In genomic region chr10:30447125-30447799, GRCh38 we compare ENCODE assay signal across 15 cellular contexts. TPM values are rescaled to one million over a fixed set of nuclear protein-coding genes. Genes with fewer than 3 reads are reported as not detected.
DNase-seq lines count a peak whose midpoint lies in the region; ATAC-seq, FAIRE-seq and TF ChIP-seq lines count a peak whose summit lies in the region.
"Had no signal": no experiment of that assay in that cellular context is flagged by ENCODE, and none has a peak within 500 bp of the region (broad histone marks: within the 10 kb centered on the region; RNA-seq: fewer than 3 reads in every experiment).

No MANE protein-coding gene starts in this region.

- peak; percentile 55 for ATAC-seq in memory B cell (ENCODE audit: low read depth)
- ATAC-seq in GM21717 (IDR thresholded peaks at IDR 0.05; ENCODE audit: unreplicated experiment) = no peak

- peaks cover 0 to 49% of the 10 kb centered on the region in 2 donors for H3K4me1 ChIP-seq in ascending aorta
- H3K4me1 ChIP-seq: neural progenitor cell had no signal

- FAIRE-seq in RCC 7860 (lab: Jason Lieb, UNC) = no peak

- peaks cover 21% of the 10 kb centered on the region for H3K4me1 Mint-ChIP-seq in memory B cell

- H3K9me3 ChIP-seq in ascending aorta = no peaks in the 10 kb centered on the region

- DNase-seq in AG10803 (ENCODE audit: low read depth) (peak; percentile 68), HT-29 (ENCODE audit: low spot score) (peak; percentile 47), ascending aorta (ENCODE audit: low spot score in 2 of 2) (no peak), memory B cell (ENCODE audit: low spot score in 2 of 2) (no peak), RCC 7860 (ENCODE audit: low spot score) (no peak), hippocampal formation (lab: John Stamatoyannopoulos, UW) (no peak), NCI-H524 (lab: John Stamatoyannopoulos, UW) (no peak)
- DNase-seq: activated CD4-positive, alpha-beta T cell treated with anti-CD3 and anti-CD28 coated beads, Interleukin-2, amount 10 ng/mL, durations not matched to agents 7 days and 5 days; effector CD4-positive, alpha-beta T cell; NCI-H446; stimulated activated naive CD4-positive, alpha-beta T cell had no signal

- peaks cover 47 to 74% of the 10 kb centered on the region in 2 donors for H3K36me3 ChIP-seq in ascending aorta
- H3K36me3 ChIP-seq: neural progenitor cell had no signal

- H3K36me3 Mint-ChIP-seq in memory B cell = peaks cover 35% of the 10 kb centered on the region

- H3K4me3 ChIP-seq in AG10803 (ENCODE audit: low read length) = no peak overlapping the region
- no peak overlapping the region for H3K4me3 ChIP-seq in ascending aorta
- H3K4me3 ChIP-seq: neural progenitor cell, SK-N-MC had no signal

- H3K27ac Mint-ChIP-seq in memory B cell = peak overlapping the region; percentile 69
- H3K27ac Mint-ChIP-seq: activated CD4-positive, alpha-beta T cell treated with anti-CD3 and anti-CD28 coated beads, Interleukin-2, amount 10 ng/mL, durations not matched to agents 7 days and 5 days; neural progenitor cell had no signal

- no peaks in the 10 kb centered on the region for H3K9me3 Mint-ChIP-seq in memory B cell
- H3K9me3 Mint-ChIP-seq: activated CD4-positive, alpha-beta T cell treated with anti-CD3 and anti-CD28 coated beads, Interleukin-2, amount 10 ng/mL, durations not matched to agents 7 days and 5 days; neural progenitor cell had no signal

- H3K27me3 ChIP-seq in ascending aorta = no peaks in the 10 kb centered on the region
- H3K27me3 ChIP-seq: neural progenitor cell had no signal

- no peaks in the 10 kb centered on the region for H3K27me3 Mint-ChIP-seq in memory B cell
- H3K27me3 Mint-ChIP-seq: activated CD4-positive, alpha-beta T cell treated with anti-CD3 and anti-CD28 coated beads, Interleukin-2, amount 10 ng/mL, durations not matched to agents 7 days and 5 days had no signal

- peak overlapping the region; percentile 5 for H3K4me3 Mint-ChIP-seq in memory B cell
- H3K4me3 Mint-ChIP-seq: activated CD4-positive, alpha-beta T cell treated with anti-CD3 and anti-CD28 coated beads, Interleukin-2, amount 10 ng/mL, durations not matched to agents 7 days and 5 days; neural progenitor cell had no signal

- H3K27ac ChIP-seq in ascending aorta = peak overlapping the region; percentile 11 to 49
- H3K27ac ChIP-seq: C4-2B, neural progenitor cell, SK-N-MC had no signal

- intact Hi-C loops in ascending aorta (cut with DNase I) = no loop called here

- TF ChIP-seq CTCF in AG10803 (conservative IDR thresholded peaks at IDR 0.05; ENCODE audit: low read length) (no peak), ascending aorta (IDR thresholded peaks at IDR 0.05) (no peak)

RNA-seq across cellular contexts. Expression of gene MAP3K8, which starts 13.3 kb away (rescaled TPM):
- 43.8 and 48.2 TPM in 2 replicates for total RNA-seq in HT-29 (2014; rRNA removed; shearing (Covaris generic))
- 15.8 TPM for total RNA-seq in ascending aorta

Comparison
In these comparisons a context has a peak if more than half of its experiments do, and no peak if none do; other contexts are left out.
1. DNase-seq: peak in AG10803 (single experiment) and HT-29 (single experiment); none in ascending aorta (0 of 2), memory B cell (0 of 2), RCC 7860 (single experiment), hippocampal formation (0 of 2) and NCI-H524 (0 of 2).